ENCODE assay signal across 1 cellular context in the genomic region with DNA sequence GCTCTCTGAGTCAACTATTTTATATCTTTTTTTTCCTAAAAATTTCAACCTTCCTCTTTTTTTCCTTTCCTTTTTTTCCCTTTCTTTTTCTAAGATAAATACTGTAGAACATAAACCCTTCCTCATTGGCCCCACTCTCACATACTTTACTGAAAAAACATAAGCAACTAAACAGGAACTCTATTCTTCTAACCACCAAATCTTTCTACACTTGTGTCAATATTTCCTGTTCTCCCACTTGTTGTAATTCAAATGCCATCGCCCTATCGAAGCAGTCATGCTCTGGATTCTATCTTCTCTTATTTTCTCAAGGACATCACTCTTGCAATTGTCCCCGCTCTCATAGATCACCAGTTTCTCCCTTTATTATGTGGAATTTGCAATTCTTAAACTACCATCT.
TF ChIP-seq lines count a peak whose summit lies in the region.

No MANE protein-coding gene starts in this region.

TF ChIP-seq in HepG2, 621 proteins besides CTCF, POLR2A, EP300 and RAD21:
- no peak for TF ChIP-seq ZFYVE20 (CRISPR knock-in tag; IDR thresholded peaks at IDR 0.05; ENCODE audit: borderline replicate concordance, low read depth)
- 0 out of 2 replicates have a peak, but pooled peaks have one; percentile 20 for TF ChIP-seq SAP130 (CRISPR knock-in tag; IDR thresholded peaks at IDR 0.05; ENCODE audit: low read depth)
- TF ChIP-seq SOX13 (IDR thresholded peaks at IDR 0.05), result no peak
- peak in 1 of 2 experiments; percentile 22; a peak in 1 of 4 replicates for TF ChIP-seq SOX13 (CRISPR knock-in tag; conservative IDR thresholded peaks at IDR 0.05 in 1 of 2, IDR thresholded peaks at IDR 0.05 in 1 of 2)
